ENCODE assay signal across 35 cellular contexts in the genomic region with DNA sequence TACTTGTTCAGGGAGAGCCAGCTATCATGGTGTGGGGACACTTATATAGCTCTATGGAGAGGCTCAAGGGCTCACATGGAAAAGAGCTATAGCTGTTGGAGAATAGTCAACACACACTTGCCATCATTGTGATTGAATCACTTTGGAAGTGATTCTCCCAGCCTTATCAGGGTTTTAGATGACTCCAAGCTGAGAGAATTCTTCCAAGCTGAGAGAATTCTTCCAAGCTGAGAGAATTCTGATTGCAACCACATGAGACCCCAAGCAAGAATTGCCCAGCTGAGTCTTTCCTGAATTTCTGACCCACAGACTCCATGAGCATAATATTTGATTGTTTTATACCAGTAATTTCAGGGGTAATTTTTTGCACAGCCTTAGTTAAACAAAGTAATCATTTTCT.
"Had no signal": no experiment of that assay in that cellular context is flagged by ENCODE, and none has a peak within 500 bp of the region (broad histone marks: within the 10 kb centered on the region; RNA-seq: fewer than 3 reads in every experiment).

No MANE protein-coding gene starts in this region.

- H3K27ac Mint-ChIP-seq: activated CD4-positive, alpha-beta T cell treated with anti-CD3 and anti-CD28 coated beads, Interleukin-2, amount 10 ng/mL, durations not matched to agents 24 days and 14 days; activated CD8-positive, alpha-beta T cell treated with anti-CD3 and anti-CD28 coated beads for 36 hours; activated naive CD4-positive, alpha-beta T cell treated with anti-CD3 and anti-CD28 coated beads for 36 hours; activated naive CD4-positive, alpha-beta T cell treated with anti-CD3 and anti-CD28 coated beads, Interleukin-2, amount 50 U/mL, for 72 hours; activated T-helper 1 cell treated with anti-CD3 and anti-CD28 coated beads, Interleukin-12 subunit alpha, Interleukin-12 subunit beta, Interleukin-2, Interleukin-4 antibody, amounts not matched to agents 30 ng/mL and 10 ng/mL and 1 ng/mL, durations not matched to agents 14 hours and 24 hours and 36 hours had no signal

- H3K4me3 Mint-ChIP-seq: activated CD4-positive, alpha-beta T cell treated with anti-CD3 and anti-CD28 coated beads, Interleukin-2, amount 10 ng/mL, durations not matched to agents 24 days and 14 days; activated CD8-positive, alpha-beta T cell treated with anti-CD3 and anti-CD28 coated beads for 36 hours; activated naive CD4-positive, alpha-beta T cell treated with anti-CD3 and anti-CD28 coated beads for 36 hours; activated T-cell treated with anti-CD3 and anti-CD28 coated beads, Interleukin-2, amount 50 U/mL, for 4 hours; activated T-helper 1 cell treated with anti-CD3 and anti-CD28 coated beads, Interleukin-12 subunit alpha, Interleukin-12 subunit beta, Interleukin-2, Interleukin-4 antibody, amounts not matched to agents 30 ng/mL and 10 ng/mL and 1 ng/mL, durations not matched to agents 14 hours and 24 hours and 36 hours had no signal

- H3K36me3 ChIP-seq: adrenal gland, WERI-Rb-1 had no signal

- H3K27me3 Mint-ChIP-seq: activated CD4-positive, alpha-beta T cell treated with anti-CD3 and anti-CD28 coated beads, Interleukin-2, amount 10 ng/mL, durations not matched to agents 24 days and 14 days; activated CD8-positive, alpha-beta T cell treated with anti-CD3 and anti-CD28 coated beads for 36 hours had no signal

- ATAC-seq: activated CD8-positive, alpha-beta T cell treated with anti-CD3 and anti-CD28 coated beads for 36 hours; activated naive CD4-positive, alpha-beta T cell treated with anti-CD3 and anti-CD28 coated beads, Interleukin-2, amount 50 U/mL, for 72 hours; activated T-cell treated with anti-CD3 and anti-CD28 coated beads, Interleukin-2, amount 50 U/mL, for 4 hours; body of pancreas; K562; Right ventricle myocardium inferior had no signal

- H3K4me1 Mint-ChIP-seq: activated CD4-positive, alpha-beta T cell treated with anti-CD3 and anti-CD28 coated beads, Interleukin-2, amount 10 ng/mL, durations not matched to agents 24 days and 14 days had no signal

- H3K27ac ChIP-seq: adrenal gland, body of pancreas, PC-9, RWPE1, WERI-Rb-1 had no signal

- H3K4me3 ChIP-seq: adrenal gland, body of pancreas, K562, PC-9 had no signal

- H3K36me3 Mint-ChIP-seq: activated naive CD4-positive, alpha-beta T cell treated with anti-CD3 and anti-CD28 coated beads, Interleukin-2, amount 50 U/mL, for 72 hours had no signal

- DNase-seq: activated CD4-positive, alpha-beta T cell treated with anti-CD3 and anti-CD28 coated beads for 1 hour; activated CD4-positive, alpha-beta T cell treated with anti-CD3 and anti-CD28 coated beads, Interleukin-2, amount 10 ng/mL, durations not matched to agents 24 days and 14 days; activated CD4-positive, alpha-beta T cell treated with anti-CD3 and anti-CD28 coated beads, Interleukin-2, amount 50 U/mL, for 4 hours; activated CD4-positive, CD25-positive, alpha-beta regulatory T cell; activated CD8-positive, alpha-beta T cell treated with anti-CD3 and anti-CD28 coated beads for 36 hours; activated gamma-delta T cell treated with Interleukin-2 at 50 U/mL for 16 hours; activated naive CD4-positive, alpha-beta T cell treated with anti-CD3 and anti-CD28 coated beads for 36 hours; activated T-cell treated with anti-CD3 and anti-CD28 coated beads for 4 hours; activated T-cell treated with anti-CD3 and anti-CD28 coated beads, Interleukin-2, amount 50 U/mL, for 4 hours; adrenal gland; anterior cingulate cortex; body of pancreas; caudate nucleus; cerebellar nuclear complex; IMR-90; Karpas-422; NCI-H1105; NCI-H1436; NCI-H1694; NCI-H1930; NCI-H2081 treated with DMSO at 0.1 percent for 48 hours; NCI-H510A; NCI-H526; NCI-H748 treated with DMSO at 0.1 percent for 48 hours; PC-9; SW 1271; T-helper 1 cell; T-helper 2 cell; T-helper 9 cell; WERI-Rb-1 had no signal

- H3K27me3 ChIP-seq: adrenal gland, body of pancreas had no signal

- H3K9me3 Mint-ChIP-seq: activated CD4-positive, alpha-beta T cell treated with anti-CD3 and anti-CD28 coated beads, Interleukin-2, amount 10 ng/mL, durations not matched to agents 24 days and 14 days; activated T-helper 1 cell treated with anti-CD3 and anti-CD28 coated beads, Interleukin-12 subunit alpha, Interleukin-12 subunit beta, Interleukin-2, Interleukin-4 antibody, amounts not matched to agents 30 ng/mL and 10 ng/mL and 1 ng/mL, durations not matched to agents 14 hours and 24 hours and 36 hours had no signal
